1 cellular context compared by ENCODE assay signal in genomic region chr19:32691291-32691951, GRCh38.
A peak's percentile ranks its signal among the peaks of the same experiment; 100 is the strongest.
TF ChIP-seq lines count a peak whose summit lies in the region.

Gene NUDT19, plus strand, starts transcription at chr19:32691821. Its CDS starts 140 bp downstream, at chr19:32691961.

TF ChIP-seq in GM12878, 131 proteins besides CTCF, POLR2A, EP300 and RAD21 (continued from another document and continues in another):
- TF ChIP-seq HSF1 (IDR thresholded peaks at IDR 0.05; ENCODE audit: low read depth, low read length), result no peak
- no peak; the same call in 1 of the 2 replicates for TF ChIP-seq GATAD2B (conservative IDR thresholded peaks at IDR 0.05; ENCODE audit: low read depth)
- TF ChIP-seq CREB1 (IDR thresholded peaks at IDR 0.05; ENCODE audit: low read depth), result peak; percentile 32; the same call in 1 of the 2 replicates
- no peak for TF ChIP-seq NFXL1 (IDR thresholded peaks at IDR 0.05; ENCODE audit: borderline replicate concordance)
- no peak; the same call in 1 of the 2 replicates for TF ChIP-seq LARP7 (IDR thresholded peaks at IDR 0.05)
- no peak for TF ChIP-seq PAX8 (IDR thresholded peaks at IDR 0.05)
- TF ChIP-seq NR2C1 (IDR thresholded peaks at IDR 0.05), result no peak
- no peak for TF ChIP-seq BCL3 (IDR thresholded peaks at IDR 0.05; ENCODE audit: borderline replicate concordance, insufficient read depth, low read depth, low read length, poor library complexity, severe bottlenecking)
- TF ChIP-seq IRF4 (IDR thresholded peaks at IDR 0.05; ENCODE audit: low read depth, low read length), result no peak
- TF ChIP-seq SP1 (IDR thresholded peaks at IDR 0.05; ENCODE audit: low read depth, low read length), result no peak
- no peak for TF ChIP-seq E2F8 (IDR thresholded peaks at IDR 0.05; ENCODE audit: low read depth, partially characterized antibody)
- no peak for TF ChIP-seq MLLT1 (IDR thresholded peaks at IDR 0.05)
- no peak for TF ChIP-seq NFYA (IDR thresholded peaks at IDR 0.05; ENCODE audit: borderline replicate concordance, low read depth, low read length)
- TF ChIP-seq RELA (IDR thresholded peaks at IDR 0.05; ENCODE audit: borderline replicate concordance, partially characterized antibody), result no peak
- TF ChIP-seq NR2C2 (IDR thresholded peaks at IDR 0.05; ENCODE audit: borderline replicate concordance, control insufficient read depth, insufficient read length, low read depth), result no peak
- no peak for TF ChIP-seq GABPA (IDR thresholded peaks at IDR 0.05; ENCODE audit: low read depth)
- TF ChIP-seq RAD51 (IDR thresholded peaks at IDR 0.05), result no peak
- no peak for TF ChIP-seq BCLAF1 (IDR thresholded peaks at IDR 0.05)
- no peak for TF ChIP-seq SMC3 (IDR thresholded peaks at IDR 0.05; ENCODE audit: borderline replicate concordance, low read length)
- no peak for TF ChIP-seq ZNF384 (IDR thresholded peaks at IDR 0.05; ENCODE audit: borderline replicate concordance, low read depth, low read length)
- peak; percentile 67; the same call in 1 of the 2 replicates for TF ChIP-seq BRCA1 (IDR thresholded peaks at IDR 0.05; ENCODE audit: low read depth, low read length)
- TF ChIP-seq SIX5 (IDR thresholded peaks at IDR 0.05; ENCODE audit: low read depth, low read length, severe bottlenecking), result no peak
- no peak for TF ChIP-seq NKRF (conservative IDR thresholded peaks at IDR 0.05)
- no peak for TF ChIP-seq ZNF687 (IDR thresholded peaks at IDR 0.05)
- TF ChIP-seq SPI1 (IDR thresholded peaks at IDR 0.05; ENCODE audit: borderline replicate concordance, insufficient read depth, low read depth, low read length), result no peak
- peak; percentile 77 for TF ChIP-seq EED (IDR thresholded peaks at IDR 0.05; ENCODE audit: low read depth)
- no peak for TF ChIP-seq ZNF217 (IDR thresholded peaks at IDR 0.05)
- no peak; the same call in 1 of the 2 replicates for TF ChIP-seq MAX (IDR thresholded peaks at IDR 0.05; ENCODE audit: low read depth, low read length)
- TF ChIP-seq JUND (IDR thresholded peaks at IDR 0.05; ENCODE audit: low read depth, low read length), result no peak
- TF ChIP-seq SIN3A (IDR thresholded peaks at IDR 0.05; ENCODE audit: low read depth, low read length), result peak; percentile 38; the same call in 1 of the 2 replicates
- no peak for TF ChIP-seq YY1 (IDR thresholded peaks at IDR 0.05; ENCODE audit: low read depth, low read length)
- TF ChIP-seq CHD4 (IDR thresholded peaks at IDR 0.05), result no peak
- TF ChIP-seq RELB (IDR thresholded peaks at IDR 0.05; ENCODE audit: low read depth), result peak; percentile 66
- TF ChIP-seq MYC (IDR thresholded peaks at IDR 0.05; ENCODE audit: insufficient read depth, insufficient read length, insufficient replicate concordance, low read length, severe bottlenecking), result no peak
- TF ChIP-seq ZNF207 (IDR thresholded peaks at IDR 0.05; ENCODE audit: borderline replicate concordance), result no peak
- TF ChIP-seq MEF2A (IDR thresholded peaks at IDR 0.05; ENCODE audit: insufficient read depth, low read depth, low read length), result no peak
- no peak for TF ChIP-seq REST (IDR thresholded peaks at IDR 0.05; ENCODE audit: low read depth, low read length)
